ENCODE assay signal across 15 cellular contexts in the genomic region with DNA sequence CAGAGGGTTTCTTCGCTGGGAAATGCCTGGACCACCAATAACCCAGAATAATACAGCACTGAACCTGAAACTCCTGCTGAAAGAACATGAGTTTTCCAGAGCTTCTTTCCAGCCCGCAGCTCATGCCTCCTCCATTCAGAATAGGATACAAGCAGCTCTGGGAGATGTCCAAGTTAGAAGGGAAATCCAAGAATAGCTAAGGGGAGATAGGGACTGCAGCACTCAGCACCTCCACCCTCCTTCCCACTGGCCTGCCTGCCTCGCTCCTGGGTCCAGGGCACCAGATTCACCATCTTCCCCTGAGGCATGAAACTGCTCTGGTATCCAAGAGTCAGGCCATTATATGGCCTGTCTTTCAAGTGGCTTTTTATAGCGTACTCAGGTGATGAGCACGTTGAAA. TPM values are rescaled to one million over a fixed set of nuclear protein-coding genes. Genes with fewer than 3 reads are reported as not detected.
DNase-seq lines count a peak whose midpoint lies in the region; ATAC-seq and TF ChIP-seq lines count a peak whose summit lies in the region.
"Had no signal": no experiment of that assay in that cellular context is flagged by ENCODE, and none has a peak within 500 bp of the region (broad histone marks: within the 10 kb centered on the region; RNA-seq: fewer than 3 reads in every experiment).

No MANE protein-coding gene starts in this region.

- intact Hi-C loops in Right ventricle myocardium inferior (cut with DNase I) (no loop called here), left ventricle myocardium inferior (cut with micrococcal nuclease) (no loop called here), left cardiac atrium (cut with DNase I) (no loop called here), vagina (cut with DNase I) (no loop called here), upper lobe of right lung (cut with DNase I) (no loop called here)

- H3K27ac ChIP-seq in left ventricle myocardium inferior (replicated peaks) (no peak overlapping the region), vagina (peak overlapping the region; percentile 51), upper lobe of right lung (no peak overlapping the region)
- H3K27ac ChIP-seq: BLaER1 treated with 17β-estradiol and CSF1 and Interleukin-3, amounts not matched to agents 10 nM and 100 nM had no signal

- no peaks in the 10 kb centered on the region for H3K9me3 ChIP-seq in left ventricle myocardium inferior (replicated peaks)
- no peaks in the 10 kb centered on the region for H3K9me3 ChIP-seq in vagina
- no peaks in the 10 kb centered on the region for H3K9me3 ChIP-seq in upper lobe of right lung

- H3K4me1 ChIP-seq in left ventricle myocardium inferior = peaks cover 4% of the 10 kb centered on the region
- H3K4me1 ChIP-seq in vagina = peaks cover 22% of the 10 kb centered on the region
- no peaks in the 10 kb centered on the region for H3K4me1 ChIP-seq in upper lobe of right lung

- peaks cover 76% of the 10 kb centered on the region for H3K27me3 ChIP-seq in left ventricle myocardium inferior (ENCODE audit: low read depth)
- no peaks in the 10 kb centered on the region for H3K27me3 ChIP-seq in vagina
- H3K27me3 ChIP-seq in upper lobe of right lung = peaks cover 4% of the 10 kb centered on the region
- H3K27me3 ChIP-seq: BLaER1 treated with 17β-estradiol and CSF1 and Interleukin-3, amounts not matched to agents 10 nM and 100 nM had no signal

- no peak for TF ChIP-seq CTCF in left ventricle myocardium inferior (IDR thresholded peaks at IDR 0.05; ENCODE audit: borderline replicate concordance)
- TF ChIP-seq CTCF in choroid plexus epithelial cell (conservative IDR thresholded peaks at IDR 0.05; ENCODE audit: low read depth, low read length) = no peak
- no peak for TF ChIP-seq CTCF in vagina (IDR thresholded peaks at IDR 0.05)
- no peak for TF ChIP-seq CTCF in upper lobe of right lung (IDR thresholded peaks at IDR 0.05)

- no peak for DNase-seq in Right ventricle myocardium inferior (ENCODE audit: missing footprints)
- DNase-seq in left ventricle myocardium inferior = no peak
- peak; percentile 9 for DNase-seq in choroid plexus epithelial cell (ENCODE audit: low read depth)
- DNase-seq in left cardiac atrium = no peak
- DNase-seq in vagina (ENCODE audit: extremely low spot score in 2 of 2) = no peak
- DNase-seq in middle frontal gyrus (ENCODE audit: extremely low spot score, low spot score) = no peak
- DNase-seq in upper lobe of right lung = no peak
- no peak for DNase-seq in stimulated activated naive CD8-positive, alpha-beta T cell treated with anti-CD3 and anti-CD28 coated beads, Interleukin-15, Interleukin-2, amounts not matched to agents 100 U/mL and 50 U/mL, for 24 hours
- DNase-seq: CD8-positive, alpha-beta memory T cell; H9; Kasumi-1; MM.1S; NCI-H187; NCI-H748 treated with DMSO at 0.1 percent for 48 hours had no signal

- TF ChIP-seq POLR2A in vagina (IDR thresholded peaks at IDR 0.05) = no peak

- no peak overlapping the region for H3K4me3 ChIP-seq in left ventricle myocardium inferior
- H3K4me3 ChIP-seq in choroid plexus epithelial cell (ENCODE audit: low read depth, low read length) = no peak overlapping the region
- H3K4me3 ChIP-seq in vagina = no peak overlapping the region
- no peak overlapping the region for H3K4me3 ChIP-seq in upper lobe of right lung
- H3K4me3 ChIP-seq: BLaER1 treated with 17β-estradiol and CSF1 and Interleukin-3, amounts not matched to agents 10 nM and 100 nM had no signal

- H3K36me3 ChIP-seq in left ventricle myocardium inferior = no peaks in the 10 kb centered on the region
- no peaks in the 10 kb centered on the region for H3K36me3 ChIP-seq in vagina
- no peaks in the 10 kb centered on the region for H3K36me3 ChIP-seq in upper lobe of right lung
- H3K36me3 ChIP-seq: BLaER1 treated with 17β-estradiol and CSF1 and Interleukin-3, amounts not matched to agents 10 nM and 100 nM had no signal

- ATAC-seq in Right ventricle myocardium inferior (peak; percentile 84), left cardiac atrium (peak; percentile 84 to 89), upper lobe of right lung (no peak)
- ATAC-seq in stimulated activated naive CD8-positive, alpha-beta T cell treated with anti-CD3 and anti-CD28 coated beads, Interleukin-15, Interleukin-2, amounts not matched to agents 100 U/mL and 50 U/mL, for 24 hours = no peak

RNA-seq across cellular contexts. Expression of gene KRT31, which starts 4.1 kb away (rescaled TPM):
- not detected for total RNA-seq in Right ventricle myocardium inferior
- not detected for total RNA-seq in left ventricle myocardium inferior
- not detected for total RNA-seq in left cardiac atrium
- total RNA-seq in vagina = not detected
- total RNA-seq in upper lobe of right lung = not detected
- total RNA-seq: CD8-positive, alpha-beta memory T cell; H9 had no signal

RNA-seq across cellular contexts. Expression of gene KRT34, which starts 11.2 kb away (rescaled TPM):
- total RNA-seq in Right ventricle myocardium inferior (not detected), left ventricle myocardium inferior (not detected), left cardiac atrium (not detected), vagina (0.74 TPM), upper lobe of right lung (not detected)
- total RNA-seq: CD8-positive, alpha-beta memory T cell; H9 had no signal

RNA-seq across cellular contexts. Expression of gene KRT33B, which starts 23.7 kb away (rescaled TPM):
- not detected for total RNA-seq in Right ventricle myocardium inferior
- not detected for total RNA-seq in left ventricle myocardium inferior
- not detected for total RNA-seq in left cardiac atrium
- not detected for total RNA-seq in vagina
- not detected for total RNA-seq in upper lobe of right lung
- total RNA-seq: CD8-positive, alpha-beta memory T cell; H9 had no signal

RNA-seq across cellular contexts. Expression of gene KRT37, which starts 31.1 kb away (rescaled TPM):
- not detected for total RNA-seq in Right ventricle myocardium inferior
- total RNA-seq in left ventricle myocardium inferior = not detected
- total RNA-seq in left cardiac atrium = not detected
- total RNA-seq in vagina = not detected
- not detected for total RNA-seq in upper lobe of right lung
- total RNA-seq: CD8-positive, alpha-beta memory T cell; H9 had no signal

RNA-seq across cellular contexts. Expression of gene KRT33A, which starts 42.7 kb away (rescaled TPM):
- total RNA-seq in Right ventricle myocardium inferior (not detected), left ventricle myocardium inferior (not detected), left cardiac atrium (not detected), vagina (1.5 TPM), upper lobe of right lung (not detected)
- total RNA-seq: CD8-positive, alpha-beta memory T cell; H9 had no signal

Comparison
In these comparisons a context has a peak if more than half of its experiments do, and no peak if none do; other contexts are left out.
1. ATAC-seq: peak in Right ventricle myocardium inferior (single experiment) and left cardiac atrium (2 of 2); none in upper lobe of right lung (single experiment) and stimulated activated naive CD8-positive, alpha-beta T cell treated with anti-CD3 and anti-CD28 coated beads, Interleukin-15, Interleukin-2, amounts not matched to agents 100 U/mL and 50 U/mL, for 24 hours (single experiment).